ENCODE assay signal across 28 cellular contexts in the genomic region with DNA sequence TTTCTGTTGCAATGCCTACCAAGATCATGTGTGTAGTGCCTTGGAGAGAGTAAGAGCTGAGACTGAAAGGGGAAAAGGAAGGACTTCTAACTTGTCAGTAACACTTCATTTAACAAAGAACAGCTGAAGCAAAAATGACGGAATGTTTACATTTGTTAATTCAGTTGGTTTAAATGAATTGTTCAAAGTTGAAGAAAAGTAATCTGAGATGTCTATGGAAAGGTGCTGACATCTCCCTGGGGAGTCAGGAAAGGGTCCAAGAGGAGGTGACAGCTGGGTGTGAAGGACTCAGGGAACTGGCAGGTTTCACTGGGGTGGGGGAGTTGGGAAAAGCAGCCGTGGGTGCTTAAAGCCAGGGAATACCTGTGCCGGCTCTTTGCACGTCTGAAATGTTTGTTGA. TPM values are rescaled to one million over a fixed set of nuclear protein-coding genes. Genes with fewer than 3 reads are reported as not detected.
"Had no signal": no experiment of that assay in that cellular context is flagged by ENCODE, and none has a peak within 500 bp of the region (broad histone marks: within the 10 kb centered on the region; RNA-seq: fewer than 3 reads in every experiment).

No MANE protein-coding gene starts in this region.

- DNase-seq: activated B cell treated with CpG ODN at 0.5 μM for 24 hours; activated CD4-positive, alpha-beta T cell treated with anti-CD3 and anti-CD28 coated beads for 36 hours; activated CD4-positive, alpha-beta T cell treated with anti-CD3 and anti-CD28 coated beads, Interleukin-2, amount 50 U/mL, for 4 hours; activated CD8-positive, alpha-beta memory T cell treated with anti-CD3 and anti-CD28 coated beads for 24 hours; activated CD8-positive, alpha-beta memory T cell treated with anti-CD3 and anti-CD28 coated beads, Interleukin-2, amount 50 U/mL, for 4 hours; activated naive CD4-positive, alpha-beta T cell; activated T-cell treated with anti-CD3 and anti-CD28 coated beads, Interleukin-2, amount 50 U/mL, for 24 hours; adrenal gland; brain microvascular endothelial cell; colonic mucosa; dorsolateral prefrontal cortex; effector memory CD8-positive, alpha-beta T cell; foreskin melanocyte; glutamatergic neuron; hippocampal formation; midbrain; stimulated activated CD4-positive, alpha-beta T cell treated with anti-CD3 and anti-CD28 coated beads, Interleukin-1b, Interleukin-23, amount 100 ng/mL, for 48 hours; uterus had no signal

- H3K4me3 ChIP-seq: adrenal gland, ascending aorta, colonic mucosa, dorsolateral prefrontal cortex, prostate gland, right atrium auricular region, suprapubic skin, tibial nerve, uterus had no signal

- H3K4me1 ChIP-seq: ascending aorta, colonic mucosa, prostate gland, right atrium auricular region, tibial nerve, uterus had no signal

- H3K27ac ChIP-seq: adrenal gland, ascending aorta, brain microvascular endothelial cell, colonic mucosa, dorsolateral prefrontal cortex, prostate gland, right atrium auricular region, suprapubic skin, tibial nerve, uterus had no signal

- H3K36me3 ChIP-seq: adrenal gland, ascending aorta, brain microvascular endothelial cell, colonic mucosa, prostate gland, right atrium auricular region, suprapubic skin, tibial nerve, uterus had no signal

- ATAC-seq: activated CD4-positive, alpha-beta T cell treated with anti-CD3 and anti-CD28 coated beads for 36 hours; activated T-helper 17 cell treated with anti-CD3 and anti-CD28 coated beads, Interleukin-2, amount 50 U/mL, for 72 hours; effector memory CD8-positive, alpha-beta T cell; esophagus mucosa; natural killer cell treated with Interleukin-12 subunit alpha and Interleukin-12 subunit beta and Interleukin-15 and Interleukin-18, amount 100 ng/mL, for 72 hours had no signal

- H3K9me3 ChIP-seq: adrenal gland, ascending aorta, colonic mucosa, prostate gland, right atrium auricular region, suprapubic skin, tibial nerve, uterus had no signal

- H3K27me3 ChIP-seq: adrenal gland, ascending aorta, colonic mucosa, dorsolateral prefrontal cortex, right atrium auricular region, uterus had no signal

RNA-seq across cellular contexts. Expression of a gene that starts 7.9 kb away (rescaled TPM):
- total RNA-seq: endothelial cell of umbilical vein, tibial nerve had no signal
- polyA plus RNA-seq: endothelial cell of umbilical vein had no signal

RNA-seq across cellular contexts. Expression of a gene that starts 47.9 kb away (rescaled TPM):
- total RNA-seq: activated B cell treated with CpG ODN at 0.5 μM for 24 hours; activated CD4-positive, alpha-beta T cell treated with anti-CD3 and anti-CD28 coated beads for 36 hours; activated T-helper 17 cell treated with anti-CD3 and anti-CD28 coated beads, Interleukin-2, amount 50 U/mL, for 72 hours; ascending aorta; esophagus mucosa; liver; natural killer cell treated with Interleukin-12 subunit alpha and Interleukin-12 subunit beta and Interleukin-15 and Interleukin-18, amount 100 ng/mL, for 72 hours; right atrium auricular region; suprapubic skin; tibial nerve; uterus had no signal
- polyA plus RNA-seq: liver had no signal
